28 cellular contexts compared by ENCODE assay signal in genomic region chr13:49636705-49637104, GRCh38. TPM values are rescaled to one million over a fixed set of nuclear protein-coding genes. Genes with fewer than 3 reads are reported as not detected.
DNase-seq lines count a peak whose midpoint lies in the region; ATAC-seq and TF ChIP-seq lines count a peak whose summit lies in the region.
"Had no signal": no experiment of that assay in that cellular context is flagged by ENCODE, and none has a peak within 500 bp of the region (broad histone marks: within the 10 kb centered on the region; RNA-seq: fewer than 3 reads in every experiment).

No MANE protein-coding gene starts in this region.

- peak overlapping the region; percentile 42 for H3K4me2 ChIP-seq in GM23338
- H3K4me2 ChIP-seq: SK-N-SH, smooth muscle cell had no signal

- H3K27me3 Mint-ChIP-seq in activated naive CD4-positive, alpha-beta T cell treated with anti-CD3 and anti-CD28 coated beads for 36 hours (ENCODE audit: low read depth) = no peaks in the 10 kb centered on the region
- H3K27me3 Mint-ChIP-seq in GM23338 (ENCODE audit: insufficient read depth, low read depth, poor library complexity) = peaks cover 1% of the 10 kb centered on the region
- no peaks in the 10 kb centered on the region for H3K27me3 Mint-ChIP-seq in dendritic cell treated with granulocyte-macrophage colony-stimulating factor and Interleukin-4, amounts not matched to agents 40 ng/mL and 50 ng/mL, for 4 days
- H3K27me3 Mint-ChIP-seq in natural killer cell treated with Interleukin-12 subunit alpha and Interleukin-12 subunit beta and Interleukin-15 and Interleukin-18, amount 100 ng/mL, for 72 hours = no peaks in the 10 kb centered on the region
- H3K27me3 Mint-ChIP-seq: stimulated activated naive CD8-positive, alpha-beta T cell treated with anti-CD3 and anti-CD28 coated beads, Interleukin-15, Interleukin-2, amounts not matched to agents 100 ng/mL and 50 ng/mL, for 24 hours had no signal

- DNase-seq in activated naive CD4-positive, alpha-beta T cell treated with anti-CD3 and anti-CD28 coated beads for 36 hours = no peak
- no peak for DNase-seq in activated naive CD4-positive, alpha-beta T cell treated with Interleukin-2 at 50 U/mL for 16 hours
- DNase-seq in GM23338 (ENCODE audit: low spot score) (no peak), MG63 (no peak), glomerular visceral epithelial cell (ENCODE audit: extremely low spot score) (no peak)
- DNase-seq in natural killer cell treated with Interleukin-12 subunit alpha and Interleukin-12 subunit beta and Interleukin-15 and Interleukin-18, amount 100 ng/mL, for 72 hours (ENCODE audit: low spot score) = no peak
- DNase-seq: activated CD4-positive, alpha-beta T cell treated with anti-CD3 and anti-CD28 coated beads, Interleukin-2, amount 50 U/mL, for 48 hours; activated CD4-positive, CD25-positive, alpha-beta regulatory T cell treated with anti-CD3 and anti-CD28 coated beads, Interleukin-2, amount 50 U/mL, for 72 hours; adrenal gland; AML-193; body of pancreas; cerebellar nuclear complex; foreskin keratinocyte; heart left ventricle; NCI-H1048; SK-N-SH had no signal

- H3K27me3 ChIP-seq in GM23338 (ENCODE audit: insufficient read depth) (no peaks in the 10 kb centered on the region), MG63 (no peaks in the 10 kb centered on the region)
- H3K27me3 ChIP-seq: adrenal gland, body of pancreas, esophagus muscularis mucosa, foreskin keratinocyte, heart left ventricle had no signal

- peaks cover 14% of the 10 kb centered on the region; the same call in 1 of the 2 replicates for H3K4me1 ChIP-seq in GM23338 (ENCODE audit: insufficient read depth)
- H3K4me1 ChIP-seq: adrenal gland, body of pancreas, parathyroid adenoma had no signal

- no peak overlapping the region for H2AFZ ChIP-seq in GM23338
- H2AFZ ChIP-seq: parathyroid adenoma had no signal

- ATAC-seq in GM23338 = no peak
- no peak for ATAC-seq in natural killer cell treated with Interleukin-12 subunit alpha and Interleukin-12 subunit beta and Interleukin-15 and Interleukin-18, amount 100 ng/mL, for 72 hours
- ATAC-seq in HG03469 (IDR thresholded peaks at IDR 0.05; ENCODE audit: unreplicated experiment) = no peak
- ATAC-seq: body of pancreas, foreskin keratinocyte, Right ventricle myocardium inferior had no signal

- 0 out of 2 replicates have a peak, but pooled peaks cover 6% of the 10 kb centered on the region for H3F3A ChIP-seq in GM23338 (replicated peaks; ENCODE audit: low read depth)

- no peak for TF ChIP-seq CTCF in GM23338 (conservative IDR thresholded peaks at IDR 0.05; ENCODE audit: low read depth in 2 of 2)

- peak overlapping the region; percentile 44 for H3K27ac Mint-ChIP-seq in activated naive CD4-positive, alpha-beta T cell treated with anti-CD3 and anti-CD28 coated beads for 36 hours
- H3K27ac Mint-ChIP-seq in GM23338 = no peak overlapping the region
- H3K27ac Mint-ChIP-seq in dendritic cell treated with granulocyte-macrophage colony-stimulating factor and Interleukin-4, amounts not matched to agents 40 ng/mL and 50 ng/mL, for 4 days = peak overlapping the region; percentile 70
- H3K27ac Mint-ChIP-seq in natural killer cell treated with Interleukin-12 subunit alpha and Interleukin-12 subunit beta and Interleukin-15 and Interleukin-18, amount 100 ng/mL, for 72 hours = peak overlapping the region in 1 of 2 donors; percentile 17
- H3K27ac Mint-ChIP-seq: stimulated activated naive CD8-positive, alpha-beta T cell treated with anti-CD3 and anti-CD28 coated beads, Interleukin-15, Interleukin-2, amounts not matched to agents 100 ng/mL and 50 ng/mL, for 24 hours; T-helper 1 cell treated with Interleukin-12 subunit alpha and Interleukin-12 subunit beta and Interleukin-4 antibody, amounts not matched to agents 30 μg/mL and 1 μg/mL, for 36 hours had no signal

- no peaks in the 10 kb centered on the region for H3K79me2 ChIP-seq in GM23338 (replicated peaks; ENCODE audit: insufficient read depth)
- H3K79me2 ChIP-seq: parathyroid adenoma had no signal

- CTCF ChIA-PET in activated naive CD4-positive, alpha-beta T cell treated with anti-CD3 and anti-CD28 coated beads for 36 hours (lab: Charles Lee) = no interaction called here

- peak overlapping the region; percentile 41; the same call in 1 of the 2 replicates for H3K27ac ChIP-seq in GM23338 (ENCODE audit: low read depth)
- H3K27ac ChIP-seq: adrenal gland, body of pancreas, esophagus muscularis mucosa, foreskin keratinocyte, parathyroid adenoma, thoracic aorta had no signal

- H4K20me1 ChIP-seq in GM23338 (replicated peaks; ENCODE audit: insufficient read depth) = no peaks in the 10 kb centered on the region

- H3K4me3 ChIP-seq in GM23338 = peak overlapping the region; percentile 44; the same call in 1 of the 2 replicates
- no peak overlapping the region for H3K4me3 ChIP-seq in MG63
- H3K4me3 ChIP-seq: body of pancreas, lung, smooth muscle cell had no signal

- H3K36me3 Mint-ChIP-seq in activated naive CD4-positive, alpha-beta T cell treated with anti-CD3 and anti-CD28 coated beads for 36 hours (ENCODE audit: low read depth) = no peaks in the 10 kb centered on the region
- H3K36me3 Mint-ChIP-seq in GM23338 (ENCODE audit: low read depth) = 0 out of 3 replicates have a peak, but pooled peaks cover 4% of the 10 kb centered on the region
- H3K36me3 Mint-ChIP-seq in dendritic cell treated with granulocyte-macrophage colony-stimulating factor and Interleukin-4, amounts not matched to agents 40 ng/mL and 50 ng/mL, for 4 days (ENCODE audit: low read depth) = peaks cover 32% of the 10 kb centered on the region
- no peaks in the 10 kb centered on the region for H3K36me3 Mint-ChIP-seq in natural killer cell treated with Interleukin-12 subunit alpha and Interleukin-12 subunit beta and Interleukin-15 and Interleukin-18, amount 100 ng/mL, for 72 hours

- intact Hi-C loops in activated naive CD4-positive, alpha-beta T cell treated with anti-CD3 and anti-CD28 coated beads for 36 hours (cut with micrococcal nuclease) = no loop called here
- intact Hi-C loops in dendritic cell treated with granulocyte-macrophage colony-stimulating factor and Interleukin-4, amounts not matched to agents 40 ng/mL and 50 ng/mL, for 4 days (cut with micrococcal nuclease) = no loop called here

- peaks cover 7% of the 10 kb centered on the region; the same call in 1 of the 2 replicates for H3K9me2 ChIP-seq in GM23338 (ENCODE audit: insufficient read depth)
- H3K9me2 ChIP-seq: SK-N-SH had no signal

- no peaks in the 10 kb centered on the region for H3K9me3 Mint-ChIP-seq in activated naive CD4-positive, alpha-beta T cell treated with anti-CD3 and anti-CD28 coated beads for 36 hours
- no peaks in the 10 kb centered on the region for H3K9me3 Mint-ChIP-seq in GM23338
- H3K9me3 Mint-ChIP-seq in dendritic cell treated with granulocyte-macrophage colony-stimulating factor and Interleukin-4, amounts not matched to agents 40 ng/mL and 50 ng/mL, for 4 days = no peaks in the 10 kb centered on the region
- H3K9me3 Mint-ChIP-seq in natural killer cell treated with Interleukin-12 subunit alpha and Interleukin-12 subunit beta and Interleukin-15 and Interleukin-18, amount 100 ng/mL, for 72 hours = no peaks in the 10 kb centered on the region
- H3K9me3 Mint-ChIP-seq: stimulated activated naive CD8-positive, alpha-beta T cell treated with anti-CD3 and anti-CD28 coated beads, Interleukin-15, Interleukin-2, amounts not matched to agents 100 ng/mL and 50 ng/mL, for 24 hours; T-helper 1 cell treated with Interleukin-12 subunit alpha and Interleukin-12 subunit beta and Interleukin-4 antibody, amounts not matched to agents 30 μg/mL and 1 μg/mL, for 36 hours had no signal

- H3K4me1 Mint-ChIP-seq in activated naive CD4-positive, alpha-beta T cell treated with anti-CD3 and anti-CD28 coated beads for 36 hours (ENCODE audit: low read depth) = peaks cover 7% of the 10 kb centered on the region
- peaks cover 23% of the 10 kb centered on the region for H3K4me1 Mint-ChIP-seq in GM23338
- H3K4me1 Mint-ChIP-seq in dendritic cell treated with granulocyte-macrophage colony-stimulating factor and Interleukin-4, amounts not matched to agents 40 ng/mL and 50 ng/mL, for 4 days (ENCODE audit: low read depth) = peaks cover 57% of the 10 kb centered on the region
- peaks cover 14 to 16% of the 10 kb centered on the region in 2 donors for H3K4me1 Mint-ChIP-seq in natural killer cell treated with Interleukin-12 subunit alpha and Interleukin-12 subunit beta and Interleukin-15 and Interleukin-18, amount 100 ng/mL, for 72 hours (ENCODE audit: low read depth in 2 of 2)

- no peaks in the 10 kb centered on the region for H3K9me3 ChIP-seq in MG63
- H3K9me3 ChIP-seq: adrenal gland, body of pancreas, esophagus muscularis mucosa, heart left ventricle, SK-N-SH, thoracic aorta had no signal

- no peaks in the 10 kb centered on the region for H3K36me3 ChIP-seq in GM23338 (ENCODE audit: insufficient read depth)
- no peaks in the 10 kb centered on the region for H3K36me3 ChIP-seq in MG63
- H3K36me3 ChIP-seq: adrenal gland, esophagus muscularis mucosa, heart left ventricle, thoracic aorta had no signal

- no peak overlapping the region for H3K4me3 Mint-ChIP-seq in activated naive CD4-positive, alpha-beta T cell treated with anti-CD3 and anti-CD28 coated beads for 36 hours
- H3K4me3 Mint-ChIP-seq in GM23338 = peak overlapping the region; percentile 57; the same call in 1 of the 3 replicates
- peak overlapping the region; percentile 72 for H3K4me3 Mint-ChIP-seq in dendritic cell treated with granulocyte-macrophage colony-stimulating factor and Interleukin-4, amounts not matched to agents 40 ng/mL and 50 ng/mL, for 4 days
- peak overlapping the region; percentile 76 for H3K4me3 Mint-ChIP-seq in natural killer cell treated with Interleukin-12 subunit alpha and Interleukin-12 subunit beta and Interleukin-15 and Interleukin-18, amount 100 ng/mL, for 72 hours

RNA-seq across cellular contexts. Expression of gene ARL11, which starts 8.4 kb away (rescaled TPM):
- total RNA-seq in activated naive CD4-positive, alpha-beta T cell treated with anti-CD3 and anti-CD28 coated beads for 36 hours = under 1 TPM; 0.62 to 0.72 TPM
- 0.52 and 1.2 TPM in 2 replicates for total RNA-seq in GM23338 (2014; rRNA removed; shearing (Covaris generic))
- 0.32 and 0.61 TPM in 2 replicates for polyA plus RNA-seq in GM23338 (2016; fragmentation: Nextera tagmentation; extraction: Ambion mirVana)
- under 1 TPM; 0.48 to 0.50 TPM for total RNA-seq in natural killer cell treated with Interleukin-12 subunit alpha and Interleukin-12 subunit beta and Interleukin-15 and Interleukin-18, amount 100 ng/mL, for 72 hours
- not detected in 2 replicates for total RNA-seq in MG63 (2014; rRNA removed; shearing (Covaris generic); ENCODE audit: low replicate concordance)
- total RNA-seq: A673, smooth muscle cell had no signal
- polyA plus RNA-seq: neural cell, SK-N-SH, smooth muscle cell had no signal

RNA-seq across cellular contexts. Expression of gene RCBTB1, which starts 51.3 kb away (rescaled TPM):
- 10 to 100 TPM; 17.8 to 19.2 TPM for total RNA-seq in activated naive CD4-positive, alpha-beta T cell treated with anti-CD3 and anti-CD28 coated beads for 36 hours
- total RNA-seq in GM23338 (2014; rRNA removed; shearing (Covaris generic)) = 33.5 and 33.9 TPM in 2 replicates
- polyA plus RNA-seq in GM23338 (2016; fragmentation: Nextera tagmentation; extraction: Ambion mirVana) = 10.8 and 11.2 TPM in 2 replicates
- total RNA-seq in natural killer cell treated with Interleukin-12 subunit alpha and Interleukin-12 subunit beta and Interleukin-15 and Interleukin-18, amount 100 ng/mL, for 72 hours = 10 to 100 TPM; 13.0 to 21.3 TPM
- 3.6 and 4.3 TPM in 2 replicates for total RNA-seq in MG63 (2014; rRNA removed; shearing (Covaris generic); ENCODE audit: low replicate concordance)

RNA-seq across cellular contexts. Expression of gene EBPL, which starts 54.6 kb away (rescaled TPM):
- total RNA-seq in activated naive CD4-positive, alpha-beta T cell treated with anti-CD3 and anti-CD28 coated beads for 36 hours = 10 to 100 TPM; 46.8 to 49.3 TPM
- 231 and 260 TPM in 2 replicates for total RNA-seq in GM23338 (2014; rRNA removed; shearing (Covaris generic))
- polyA plus RNA-seq in GM23338 (2016; fragmentation: Nextera tagmentation; extraction: Ambion mirVana) = 245 and 258 TPM in 2 replicates
- 10 to 100 TPM; 20.1 to 39.0 TPM for total RNA-seq in natural killer cell treated with Interleukin-12 subunit alpha and Interleukin-12 subunit beta and Interleukin-15 and Interleukin-18, amount 100 ng/mL, for 72 hours
- total RNA-seq in MG63 (2014; rRNA removed; shearing (Covaris generic); ENCODE audit: low replicate concordance) = 231 and 270 TPM in 2 replicates
